ENCODE assay signal across 8 cellular contexts in genomic region chr9:128881627-128881883, GRCh38. TPM values are rescaled to one million over a fixed set of nuclear protein-coding genes. Genes with fewer than 3 reads are reported as not detected.
DNase-seq lines count a peak whose midpoint lies in the region; ATAC-seq and TF ChIP-seq lines count a peak whose summit lies in the region.

No MANE protein-coding gene starts in this region.

- H3K27ac Mint-ChIP-seq in stimulated activated naive CD8-positive, alpha-beta T cell treated with anti-CD3 and anti-CD28 coated beads, Interleukin-15, Interleukin-2, amounts not matched to agents 100 ng/mL and 50 ng/mL, for 24 hours: peak overlapping the region; percentile 87

- peaks cover 32% of the 10 kb centered on the region for H3K4me1 ChIP-seq in mesodermal cell (ENCODE audit: control insufficient read depth, insufficient read depth, low read length, poor library complexity, severe bottlenecking)

- no peaks in the 10 kb centered on the region for H3K9me3 ChIP-seq in mesodermal cell (ENCODE audit: control insufficient read depth, low read length)

- H3K4me3 Mint-ChIP-seq in stimulated activated naive CD8-positive, alpha-beta T cell treated with anti-CD3 and anti-CD28 coated beads, Interleukin-15, Interleukin-2, amounts not matched to agents 100 ng/mL and 50 ng/mL, for 24 hours: peak overlapping the region; percentile 94

- peaks cover 43% of the 10 kb centered on the region for H3K4me1 Mint-ChIP-seq in stimulated activated naive CD8-positive, alpha-beta T cell treated with anti-CD3 and anti-CD28 coated beads, Interleukin-15, Interleukin-2, amounts not matched to agents 100 ng/mL and 50 ng/mL, for 24 hours (ENCODE audit: low read depth)

- TF ChIP-seq CTCF in cardiac fibroblast (IDR thresholded peaks at IDR 0.05; ENCODE audit: low read depth, low read length): no peak

- peaks cover 26% of the 10 kb centered on the region for H3K36me3 ChIP-seq in mesodermal cell (ENCODE audit: control insufficient read depth, insufficient read depth, low read length)

- H3K27me3 Mint-ChIP-seq in stimulated activated naive CD8-positive, alpha-beta T cell treated with anti-CD3 and anti-CD28 coated beads, Interleukin-15, Interleukin-2, amounts not matched to agents 100 ng/mL and 50 ng/mL, for 24 hours: no peaks in the 10 kb centered on the region

- no peaks in the 10 kb centered on the region for H3K9me3 Mint-ChIP-seq in stimulated activated naive CD8-positive, alpha-beta T cell treated with anti-CD3 and anti-CD28 coated beads, Interleukin-15, Interleukin-2, amounts not matched to agents 100 ng/mL and 50 ng/mL, for 24 hours

- 0% methylated on average over 12 to 20 of the region's 20 CpGs for WGBS in mesodermal cell (ENCODE audit: insufficient coverage in 2 of 2), 2 experiments

- H3K36me3 Mint-ChIP-seq in stimulated activated naive CD8-positive, alpha-beta T cell treated with anti-CD3 and anti-CD28 coated beads, Interleukin-15, Interleukin-2, amounts not matched to agents 100 ng/mL and 50 ng/mL, for 24 hours (ENCODE audit: low read depth): peaks cover 5% of the 10 kb centered on the region

- ATAC-seq in stimulated activated naive CD8-positive, alpha-beta T cell treated with anti-CD3 and anti-CD28 coated beads, Interleukin-15, Interleukin-2, amounts not matched to agents 100 U/mL and 50 U/mL, for 24 hours: no peak
- ATAC-seq in HG02938 (IDR thresholded peaks at IDR 0.05; ENCODE audit: unreplicated experiment): no peak

- H3K27ac ChIP-seq in mesodermal cell (ENCODE audit: low read depth, low read length, severe bottlenecking): peak overlapping the region; percentile 89

- H3K4me3 ChIP-seq in cardiac fibroblast (replicated peaks in 1 of 2; ENCODE audit: low read depth in 2 of 2, low read length in 2 of 2): peak overlapping the region; percentile 66 to 88
- H3K4me3 ChIP-seq in mesodermal cell (ENCODE audit: extremely low read depth, insufficient read depth, low read length, poor library complexity, severe bottlenecking): peak overlapping the region; percentile 96

- DNase-seq in stimulated activated naive CD8-positive, alpha-beta T cell treated with anti-CD3 and anti-CD28 coated beads, Interleukin-15, Interleukin-2, amounts not matched to agents 100 U/mL and 50 U/mL, for 24 hours: no peak
- DNase-seq in cardiac fibroblast (ENCODE audit: low read depth in 2 of 2) (no peak), NCI-H226 (no peak), SKM-1 (lab: John Stamatoyannopoulos, UW; ENCODE audit: unreplicated experiment) (no peak)
- DNase-seq in stimulated activated CD4-positive, alpha-beta T cell treated with anti-CD3 and anti-CD28 coated beads, Interleukin-1b, Interleukin-23, amount 100 ng/mL, for 48 hours: no peak

RNA-seq across cellular contexts. Expression of gene KYAT1, which starts 0.2 kb away (rescaled TPM):
- polyA plus RNA-seq in mesodermal cell (2013, experiment 1 of 2): 22.5 TPM
- polyA plus RNA-seq in mesodermal cell (2013, experiment 2 of 2): 15.8 TPM

RNA-seq across cellular contexts. Expression of gene LRRC8A, which starts 0.4 kb away (rescaled TPM):
- polyA plus RNA-seq in mesodermal cell (2013, experiment 1 of 2): 65.4 TPM
- 51.7 TPM for polyA plus RNA-seq in mesodermal cell (2013, experiment 2 of 2)

RNA-seq across cellular contexts. Expression of gene PHYHD1, which starts 39.2 kb away (rescaled TPM):
- polyA plus RNA-seq in mesodermal cell (2013, experiment 1 of 2): 20.5 TPM
- 14.5 TPM for polyA plus RNA-seq in mesodermal cell (2013, experiment 2 of 2)

RNA-seq across cellular contexts. Expression of gene SPOUT1, which starts 52.0 kb away (rescaled TPM):
- 23.0 TPM for polyA plus RNA-seq in mesodermal cell (2013, experiment 1 of 2)
- polyA plus RNA-seq in mesodermal cell (2013, experiment 2 of 2): 18.2 TPM
